In the genomic region with DNA sequence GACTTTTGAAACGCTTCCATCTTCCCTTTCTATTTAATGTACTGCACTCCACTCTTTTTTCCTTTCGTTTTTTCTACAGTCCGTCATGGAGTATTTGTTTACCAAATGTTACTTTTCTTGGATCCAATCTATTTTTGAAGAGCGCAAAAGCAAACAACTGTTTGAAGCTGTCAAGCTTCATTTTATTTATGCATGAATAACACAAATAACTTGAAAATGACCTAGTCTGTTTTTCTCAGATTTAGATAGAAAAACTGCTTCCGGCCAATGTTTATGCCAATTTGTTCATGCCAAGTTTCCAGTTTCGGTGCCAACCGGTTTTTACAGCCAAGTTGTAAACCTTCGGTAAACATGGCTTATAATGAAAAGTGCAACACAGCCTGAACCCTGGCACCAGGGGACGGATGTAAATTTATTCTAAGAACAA, we compare ENCODE assay signal across 8 cellular contexts.
A peak's percentile ranks its signal among the peaks of the same experiment; 100 is the strongest.
DNase-seq lines count a peak whose midpoint lies in the region; ATAC-seq, FAIRE-seq and TF ChIP-seq lines count a peak whose summit lies in the region.

No MANE protein-coding gene starts in this region.

- no peaks in the 10 kb centered on the region for H3K9me3 Mint-ChIP-seq in Calu3 (ENCODE audit: low read depth, unreplicated experiment)

- no peaks in the 10 kb centered on the region for H3K4me1 Mint-ChIP-seq in Calu3 (ENCODE audit: low read depth, unreplicated experiment)

- no peak overlapping the region for H4K8ac ChIP-seq in mesendoderm (ENCODE audit: low read depth, low read length)

- no peak overlapping the region for H3K9ac ChIP-seq in mesendoderm (ENCODE audit: low read length)

- H3K27ac ChIP-seq in effector memory CD4-positive, alpha-beta T cell (ENCODE audit: insufficient read depth, low read length, poor library complexity, severe bottlenecking), result no peak overlapping the region
- H3K27ac ChIP-seq in osteoblast (ENCODE audit: low read depth, low read length) (peak overlapping the region; percentile 84), mesendoderm (ENCODE audit: low read depth, low read length) (no peak overlapping the region)

- BruUV-seq in Calu3 (replicated peaks; lab: Mats Ljungman, UMichigan), result no TSS peak

- H3K4me3 Mint-ChIP-seq in Calu3 (ENCODE audit: low read depth, unreplicated experiment), result no peak overlapping the region

- no peak overlapping the region for H2BK120ac ChIP-seq in mesendoderm (ENCODE audit: low read depth, low read length)

- no CpG with 5 or more reads among the region's 9 CpGs for WGBS in mesendoderm (ENCODE audit: extremely low coverage, insufficient coverage, low lambda C conversion rate)

- H3K79me1 ChIP-seq in mesendoderm (ENCODE audit: low read length), result no peaks in the 10 kb centered on the region

- H3K23ac ChIP-seq in mesendoderm (ENCODE audit: low read length), result no peak overlapping the region

- no peaks in the 10 kb centered on the region for H4K20me1 ChIP-seq in osteoblast (ENCODE audit: insufficient read depth, low read length)

- H3K27me3 Mint-ChIP-seq in Calu3 (ENCODE audit: unreplicated experiment), result no peaks in the 10 kb centered on the region

- H3K4me1 ChIP-seq in effector memory CD4-positive, alpha-beta T cell (ENCODE audit: control insufficient read depth, insufficient read depth, low read length, poor library complexity, severe bottlenecking), result peaks cover 6% of the 10 kb centered on the region
- peaks cover 14% of the 10 kb centered on the region for H3K4me1 ChIP-seq in osteoblast (ENCODE audit: insufficient read depth, low read length)
- no peaks in the 10 kb centered on the region for H3K4me1 ChIP-seq in mesendoderm (ENCODE audit: control insufficient read depth, low read depth, low read length)

- no peaks in the 10 kb centered on the region for H3K36me3 ChIP-seq in effector memory CD4-positive, alpha-beta T cell (ENCODE audit: control insufficient read depth, insufficient read depth, low read length)
- H3K36me3 ChIP-seq in osteoblast (ENCODE audit: insufficient read depth, low read length) (no peaks in the 10 kb centered on the region), mesendoderm (ENCODE audit: control insufficient read depth, insufficient read depth, low read length) (no peaks in the 10 kb centered on the region)

- no peak overlapping the region for H3K27ac Mint-ChIP-seq in Calu3 (ENCODE audit: unreplicated experiment)

- peak overlapping the region; percentile 45 for H3K4me3 ChIP-seq in effector memory CD4-positive, alpha-beta T cell (ENCODE audit: insufficient read depth, low read depth, low read length, poor library complexity, severe bottlenecking)
- H3K4me3 ChIP-seq in osteoblast (ENCODE audit: insufficient read depth, low read length), result peak overlapping the region; percentile 61
- no peak overlapping the region for H3K4me3 ChIP-seq in mesendoderm (ENCODE audit: low read length)

- no peak for TF ChIP-seq CTCF in osteoblast (IDR thresholded peaks at IDR 0.05; ENCODE audit: extremely low read depth, low read depth, low read length)
- no peak for TF ChIP-seq CTCF in Calu3 (IDR thresholded peaks at IDR 0.05; ENCODE audit: unreplicated experiment)

- no peak overlapping the region for H2BK15ac ChIP-seq in mesendoderm (replicated peaks; ENCODE audit: low read depth)

- H3K79me2 ChIP-seq in osteoblast (ENCODE audit: insufficient read depth, low read length) (no peaks in the 10 kb centered on the region), mesendoderm (ENCODE audit: control insufficient read depth, insufficient read depth, low read length) (no peaks in the 10 kb centered on the region)

- peak overlapping the region; percentile 85 for H3K4me2 ChIP-seq in osteoblast (ENCODE audit: insufficient read depth, low read length)
- no peak overlapping the region for H3K4me2 ChIP-seq in mesendoderm (ENCODE audit: low read length)

- H2AFZ ChIP-seq in osteoblast (ENCODE audit: low read length), result peak overlapping the region; percentile 49

- no peak for TF ChIP-seq POLR2A in H54 (IDR thresholded peaks at IDR 0.05; ENCODE audit: low read depth, low read length)

- no peak for ATAC-seq in GM19455 (IDR thresholded peaks at IDR 0.05; ENCODE audit: unreplicated experiment)

- H3K9me3 ChIP-seq in effector memory CD4-positive, alpha-beta T cell (ENCODE audit: control insufficient read depth, low read length), result no peaks in the 10 kb centered on the region
- H3K9me3 ChIP-seq in osteoblast (ENCODE audit: low read depth, low read length), result no peaks in the 10 kb centered on the region

- no peak overlapping the region for H3K18ac ChIP-seq in mesendoderm (ENCODE audit: low read length)

- H3K4ac ChIP-seq in mesendoderm (ENCODE audit: low read depth, low read length), result no peak overlapping the region

- no peaks in the 10 kb centered on the region for H3K36me3 Mint-ChIP-seq in Calu3 (ENCODE audit: insufficient read depth, unreplicated experiment)

- intact Hi-C loops in Calu3 (cut with micrococcal nuclease; ENCODE audit: unreplicated experiment), result no loop called here

- H3K27me3 ChIP-seq in effector memory CD4-positive, alpha-beta T cell (replicated peaks; ENCODE audit: control insufficient read depth, insufficient read depth, low read length, poor library complexity, severe bottlenecking), result no peaks in the 10 kb centered on the region
- no peaks in the 10 kb centered on the region for H3K27me3 ChIP-seq in osteoblast (ENCODE audit: insufficient read depth, low read length)
- no peaks in the 10 kb centered on the region for H3K27me3 ChIP-seq in mesendoderm (ENCODE audit: insufficient read depth, low read length, poor library complexity)

- H2AK5ac ChIP-seq in mesendoderm (ENCODE audit: low read length), result no peak overlapping the region

- no peak overlapping the region for H2BK5ac ChIP-seq in mesendoderm (ENCODE audit: low read length)

- FAIRE-seq in H54 (lab: Jason Lieb, UNC), result no peak

- H4K5ac ChIP-seq in mesendoderm (ENCODE audit: low read length), result no peak overlapping the region

- H3K56ac ChIP-seq in mesendoderm (ENCODE audit: low read length), result no peak overlapping the region

- peak; percentile 21 for DNase-seq in DMS153 treated with DMSO at 0.1 percent for 48 hours (lab: John Stamatoyannopoulos, UW; ENCODE audit: unreplicated experiment)
- DNase-seq in NCI-H446 treated with DMSO at 0.1 percent for 48 hours (lab: John Stamatoyannopoulos, UW), result peak; percentile 83
- no peak for DNase-seq in effector memory CD4-positive, alpha-beta T cell
- DNase-seq in osteoblast (ENCODE audit: insufficient read length, low spot score, missing footprints), result peak; percentile 84
- no peak for DNase-seq in mesendoderm
- no peak for DNase-seq in H54 (ENCODE audit: insufficient read length, low spot score)
- no peak for DNase-seq in Calu3

- CTCF ChIA-PET in Calu3 (lab: Charles Lee), result no interaction called here

Comparison
In these comparisons a context has a peak if more than half of its experiments do, and no peak if none do; other contexts are left out.
1. DNase-seq: peak in DMS153 treated with DMSO at 0.1 percent for 48 hours (single experiment), NCI-H446 treated with DMSO at 0.1 percent for 48 hours (single experiment) and osteoblast (single experiment); none in effector memory CD4-positive, alpha-beta T cell (0 of 3), mesendoderm (single experiment), H54 (single experiment) and Calu3 (single experiment).